ENCODE assay signal across 25 cellular contexts in genomic region chr20:55580475-55580874, GRCh38.
"Had no signal": no experiment of that assay in that cellular context is flagged by ENCODE, and none has a peak within 500 bp of the region (broad histone marks: within the 10 kb centered on the region; RNA-seq: fewer than 3 reads in every experiment).

No MANE protein-coding gene starts in this region.

- H3K36me3 ChIP-seq: left lung, lower lobe of right lung, pancreas, prostate gland, suprapubic skin, thoracic aorta, tibial artery, upper lobe of right lung had no signal

- H3K27ac ChIP-seq: left lung, lower lobe of right lung, pancreas, prostate gland, skin epidermis, suprapubic skin, thoracic aorta, tibial artery, upper lobe of right lung had no signal

- ATAC-seq: left cardiac atrium; left lung; lower lobe of right lung; naive thymus-derived CD4-positive, alpha-beta T cell; natural killer cell treated with Interleukin-12 subunit alpha and Interleukin-12 subunit beta and Interleukin-15 and Interleukin-18, amount 100 ng/mL, for 72 hours; pancreas; right cardiac atrium; sciatic nerve; stimulated activated effector memory CD8-positive, alpha-beta T cell treated with anti-CD3 and anti-CD28 coated beads, Interleukin-12 subunit alpha, Interleukin-12 subunit beta, amount 100 ng/mL, for 72 hours; upper lobe of right lung had no signal

- H3K9me3 ChIP-seq: left lung, lower lobe of right lung, pancreas, prostate gland, suprapubic skin, thoracic aorta, tibial artery, upper lobe of right lung had no signal

- DNase-seq: hippocampal formation; kidney glomerular epithelial cell; left cardiac atrium; left lung; lower lobe of right lung; mesendoderm; naive thymus-derived CD4-positive, alpha-beta T cell; pancreas; posterior cingulate gyrus; retina; right cardiac atrium; stimulated activated CD4-positive, alpha-beta T cell treated with anti-CD3 and anti-CD28 coated beads, Interleukin-12 subunit alpha, Interleukin-12 subunit beta, amount 100 ng/mL, for 4 hours; stimulated activated CD4-positive, alpha-beta T cell treated with anti-CD3 and anti-CD28 coated beads, Interleukin-15, amount 100 ng/mL, for 24 hours; stimulated activated CD4-positive, alpha-beta T cell treated with anti-CD3 and anti-CD28 coated beads, Interleukin-4, amount 100 ng/mL, for 24 hours; stimulated activated naive CD4-positive, alpha-beta T cell; tibial artery; trophoblast cell; upper lobe of right lung had no signal

- H3K4me1 ChIP-seq: left lung, lower lobe of right lung, pancreas, prostate gland, suprapubic skin, tibial artery, upper lobe of right lung had no signal

- H3K4me3 ChIP-seq: left lung, lower lobe of right lung, pancreas, prostate gland, skin epidermis, suprapubic skin, thoracic aorta, tibial artery, upper lobe of right lung had no signal

- H3K27me3 ChIP-seq: left lung, pancreas, suprapubic skin, tibial artery, upper lobe of right lung had no signal
